In genomic region chr14:63641473-63642228, GRCh38 we compare ENCODE assay signal across 8 cellular contexts. TPM values are rescaled to one million over a fixed set of nuclear protein-coding genes. Genes with fewer than 3 reads are reported as not detected.
DNase-seq lines count a peak whose midpoint lies in the region; ATAC-seq and TF ChIP-seq lines count a peak whose summit lies in the region.

Gene WDR89 (minus strand): TSS chr14:63641871. CDS start chr14:63599942, 41,929 bp downstream.

- H3K4me3 ChIP-seq in CD8-positive, alpha-beta T cell (ENCODE audit: low read depth, low read length), result peak within 1 kb of the TSS; percentile 89
- peak within 1 kb of the TSS; percentile 67 to 89 (median 85) for H3K4me3 ChIP-seq in liver (ENCODE audit: low read depth in 1 of 3, low read length in 3 of 3)

- H3K9me3 ChIP-seq in CD8-positive, alpha-beta T cell (ENCODE audit: low read length), result no peaks in the 10 kb centered on the region
- H3K9me3 ChIP-seq in liver (ENCODE audit: control insufficient read depth in 4 of 4, low read length in 3 of 4), result no peaks in the 10 kb centered on the region

- TF ChIP-seq RAD21 in liver (IDR thresholded peaks at IDR 0.05), result peak; percentile 71 to 75

- peaks cover 30% of the 10 kb centered on the region for H3K4me1 ChIP-seq in CD8-positive, alpha-beta T cell (ENCODE audit: insufficient read depth, low read length)
- H3K4me1 ChIP-seq in liver (ENCODE audit: control insufficient read depth in 4 of 4, insufficient read depth in 4 of 4, low read length in 3 of 4), result peaks cover 2 to 11% (median 5%) of the 10 kb centered on the region in 4 donors

- peaks cover 5% of the 10 kb centered on the region for H3K9me3 Mint-ChIP-seq in CD8-positive, alpha-beta T cell
- peaks cover 5% of the 10 kb centered on the region for H3K9me3 Mint-ChIP-seq in activated CD4-positive, alpha-beta memory T cell treated with anti-CD3 and anti-CD28 coated beads for 36 hours

- POLR2A ChIA-PET in CD8-positive, alpha-beta T cell (lab: Charles Lee), result interaction anchor here (0.6 to 3.3 kb wide), 20 partner anchors 8 to 862 kb away, joined by 3 to 63 read pairs (median 4); partner anchors contain the start of genes PPP2R5E, SGPP1, ZBTB1 and ZBTB25
- POLR2A ChIA-PET in activated CD4-positive, alpha-beta memory T cell treated with anti-CD3 and anti-CD28 coated beads for 36 hours (lab: Charles Lee), result interaction anchor here (0.5 to 2.1 kb wide), 9 partner anchors 10 to 863 kb away, joined by 3 to 13 read pairs (median 5); partner anchors contain the start of genes PPP2R5E, SGPP1 and ZBTB1

- no peaks in the 10 kb centered on the region for H3K27me3 Mint-ChIP-seq in CD8-positive, alpha-beta T cell (ENCODE audit: low read depth)
- no peaks in the 10 kb centered on the region for H3K27me3 Mint-ChIP-seq in activated CD4-positive, alpha-beta memory T cell treated with anti-CD3 and anti-CD28 coated beads for 36 hours

- WGBS in liver, result under 1% methylated on average over 60 of the region's 60 CpGs

- intact Hi-C loops in CD8-positive, alpha-beta T cell (cut with DNase I, micrococcal nuclease), result loop anchor here (1.0 to 10.0 kb wide), 15 partner anchors 8 to 1879 kb away; partner anchors contain the start of genes PPP2R5E (in 2 of the 2), SYNE2 (in 2 of the 2), ZBTB25 (in 2 of the 2) and CHURC1 (in 1 of the 2)
- intact Hi-C loops in activated CD4-positive, alpha-beta memory T cell treated with anti-CD3 and anti-CD28 coated beads for 36 hours (cut with micrococcal nuclease), result loop anchor here (1.0 to 5.0 kb wide), 10 partner anchors 9 to 1461 kb away; partner anchors contain the start of genes HSPA2, MAX, MTHFD1 and PPP2R5E

- peak within 1 kb of the TSS; percentile 87 for H3K4me3 Mint-ChIP-seq in CD8-positive, alpha-beta T cell
- H3K4me3 Mint-ChIP-seq in activated CD4-positive, alpha-beta memory T cell treated with anti-CD3 and anti-CD28 coated beads for 36 hours, result peak within 1 kb of the TSS; percentile 74

- CTCF ChIA-PET in CD8-positive, alpha-beta T cell (lab: Charles Lee), result interaction anchor here (0.7 to 3.9 kb wide), 6 partner anchors 9 to 1485 kb away, joined by 3 to 26 read pairs (median 6); partner anchors contain the start of gene SGPP1
- CTCF ChIA-PET in activated CD4-positive, alpha-beta memory T cell treated with anti-CD3 and anti-CD28 coated beads for 36 hours (lab: Charles Lee), result interaction anchor here (0.6 to 2.9 kb wide), 12 partner anchors 9 to 380 kb away, joined by 3 to 20 read pairs (median 4); no protein-coding TSS in a partner anchor

- H3K4me1 Mint-ChIP-seq in CD8-positive, alpha-beta T cell (ENCODE audit: low read depth), result peaks cover 57% of the 10 kb centered on the region
- peaks cover 43% of the 10 kb centered on the region for H3K4me1 Mint-ChIP-seq in activated CD4-positive, alpha-beta memory T cell treated with anti-CD3 and anti-CD28 coated beads for 36 hours (ENCODE audit: low read depth)

- H3K36me3 Mint-ChIP-seq in CD8-positive, alpha-beta T cell, result peaks cover 42% of the 10 kb centered on the region
- H3K36me3 Mint-ChIP-seq in activated CD4-positive, alpha-beta memory T cell treated with anti-CD3 and anti-CD28 coated beads for 36 hours, result peaks cover 21% of the 10 kb centered on the region

- peak within 1 kb of the TSS; percentile 94 for H3K27ac ChIP-seq in CD8-positive, alpha-beta T cell (ENCODE audit: low read depth, low read length)
- H3K27ac ChIP-seq in liver (ENCODE audit: low read depth in 1 of 2, low read length in 2 of 2), result peak within 1 kb of the TSS; percentile 98 to 99

- no peaks in the 10 kb centered on the region for H3K36me3 ChIP-seq in CD8-positive, alpha-beta T cell (ENCODE audit: insufficient read depth, low read length)
- no peaks in the 10 kb centered on the region for H3K36me3 ChIP-seq in liver (ENCODE audit: control insufficient read depth in 4 of 4, insufficient read depth in 3 of 4, low read depth in 1 of 4, low read length in 3 of 4)

- peak within 1 kb of the TSS; percentile 94 to 100 for H3K9ac ChIP-seq in liver (ENCODE audit: low read depth in 1 of 2, low read length in 2 of 2)

- peak; percentile 91 to 98 (median 94) for DNase-seq in CD8-positive, alpha-beta T cell
- DNase-seq in HK-2 (ENCODE audit: unreplicated experiment), result peak; percentile 98
- DNase-seq in NCI-H82 treated with DMSO at 0.1 percent for 48 hours (lab: John Stamatoyannopoulos, UW; ENCODE audit: unreplicated experiment), result peak; percentile 96
- DNase-seq in activated CD4-positive, alpha-beta memory T cell treated with anti-CD3 and anti-CD28 coated beads for 36 hours, result peak; percentile 98
- peak; percentile 99 to 100 for DNase-seq in dermis microvascular lymphatic vessel endothelial cell (ENCODE audit: low read depth in 2 of 2)
- peak; percentile 98 for DNase-seq in stimulated activated CD4-positive, alpha-beta T cell treated with anti-CD3 and anti-CD28 coated beads, Interleukin-4, amount 100 ng/mL, for 24 hours

- peak within 1 kb of the TSS; percentile 96 for H3K27ac Mint-ChIP-seq in CD8-positive, alpha-beta T cell
- peak within 1 kb of the TSS; percentile 89 for H3K27ac Mint-ChIP-seq in activated CD4-positive, alpha-beta memory T cell treated with anti-CD3 and anti-CD28 coated beads for 36 hours

- peak; percentile 72 for TF ChIP-seq CTCF in CD8-positive, alpha-beta T cell (IDR thresholded peaks at IDR 0.05)
- peak; percentile 95 for TF ChIP-seq CTCF in liver (IDR thresholded peaks at IDR 0.05; ENCODE audit: low read depth, low read length, missing input control)

- no peaks in the 10 kb centered on the region for H3K27me3 ChIP-seq in CD8-positive, alpha-beta T cell (ENCODE audit: insufficient read depth, low read length)
- no peaks in the 10 kb centered on the region for H3K27me3 ChIP-seq in liver (ENCODE audit: control insufficient read depth in 4 of 4, insufficient read depth in 4 of 4, low read length in 3 of 4)

- ATAC-seq in CD8-positive, alpha-beta T cell, result peak; percentile 85
- peak; percentile 81 for ATAC-seq in GM19452 (IDR thresholded peaks at IDR 0.05; ENCODE audit: unreplicated experiment)

TF ChIP-seq in liver, 16 proteins besides CTCF, POLR2A, EP300 and RAD21 (continues in another document):
- TF ChIP-seq REST (IDR thresholded peaks at IDR 0.05) (peak; percentile 95), FOXA1 (IDR thresholded peaks at IDR 0.05) (peak; percentile 22), TAF1 (conservative IDR thresholded peaks at IDR 0.05) (peak; percentile 90), ATF3 (IDR thresholded peaks at IDR 0.05) (no peak), NR2F2 (IDR thresholded peaks at IDR 0.05) (peak; percentile 55), MAX (IDR thresholded peaks at IDR 0.05) (peak; percentile 81), ZBTB33 (IDR thresholded peaks at IDR 0.05) (peak; percentile 97), HNF4A (conservative IDR thresholded peaks at IDR 0.05) (peak; percentile 15 to 18), EGR1 (IDR thresholded peaks at IDR 0.05; ENCODE audit: low read depth in 2 of 2) (peak in 1 of 2 donors; percentile 71), RXRA (IDR thresholded peaks at IDR 0.05) (peak; percentile 75 to 85), JUND (IDR thresholded peaks at IDR 0.05) (peak in 1 of 2 donors; percentile 15)

RNA-seq across cellular contexts. Expression of gene WDR89, which starts in this region (rescaled TPM):
- total RNA-seq in CD8-positive, alpha-beta T cell, result 10 to 100 TPM; 13.6 to 13.7 TPM
- 10 to 100 TPM; 27.3 to 30.4 TPM for total RNA-seq in activated CD4-positive, alpha-beta memory T cell treated with anti-CD3 and anti-CD28 coated beads for 36 hours
- 10.6 and 11.9 TPM in 2 replicates for total RNA-seq in dermis microvascular lymphatic vessel endothelial cell
- 1 to 10 TPM; 7.1 to 9.2 TPM for total RNA-seq in liver
- polyA plus RNA-seq in liver, result 1 to 10 TPM; 3.3 to 3.9 TPM

Comparison
In these comparisons a context has a peak if more than half of its experiments do, and no peak if none do; other contexts are left out.
1. Peak in every context shown above with its lines: DNase-seq, ATAC-seq, H3K4me3 ChIP-seq and H3K27ac ChIP-seq.